In genomic region chr7:39948932-39949928, GRCh38 we compare ENCODE assay signal across 8 cellular contexts. TPM values are rescaled to one million over a fixed set of nuclear protein-coding genes. Genes with fewer than 3 reads are reported as not detected.
DNase-seq lines count a peak whose midpoint lies in the region; ATAC-seq and TF ChIP-seq lines count a peak whose summit lies in the region.

No MANE protein-coding gene starts in this region.

- CTCF ChIA-PET in activated CD4-positive, alpha-beta T cell treated with anti-CD3 and anti-CD28 coated beads, Interleukin-2, amount 10 ng/mL, durations not matched to agents 7 days and 5 days (lab: Charles Lee), result interaction anchor here (0.6 to 2.2 kb wide), 3 partner anchors 10 to 185 kb away, joined by 3 to 9 read pairs (median 3); partner anchors contain the start of genes MPLKIP and SUGCT

- no peaks in the 10 kb centered on the region for H3K27me3 Mint-ChIP-seq in activated CD4-positive, alpha-beta T cell treated with anti-CD3 and anti-CD28 coated beads, Interleukin-2, amount 10 ng/mL, durations not matched to agents 7 days and 5 days

- H3K27ac ChIP-seq in coronary artery (peak overlapping the region; percentile 98 to 99), layer of hippocampus (ENCODE audit: low read depth, low read length) (peak overlapping the region; percentile 96)

- TF ChIP-seq CTCF in coronary artery (IDR thresholded peaks at IDR 0.05), result no peak

- no peaks in the 10 kb centered on the region for H3K27me3 ChIP-seq in layer of hippocampus (ENCODE audit: control insufficient read depth, insufficient read depth, low read length)

- peak overlapping the region; percentile 85 for H3K4me3 ChIP-seq in coronary artery

- peaks cover 2% of the 10 kb centered on the region for H3K9me3 Mint-ChIP-seq in activated CD4-positive, alpha-beta T cell treated with anti-CD3 and anti-CD28 coated beads, Interleukin-2, amount 10 ng/mL, durations not matched to agents 7 days and 5 days

- H3K27ac Mint-ChIP-seq in activated CD4-positive, alpha-beta T cell treated with anti-CD3 and anti-CD28 coated beads, Interleukin-2, amount 10 ng/mL, durations not matched to agents 7 days and 5 days, result peak overlapping the region; percentile 100

- DNase-seq in C1 segment of cervical spinal cord (lab: John Stamatoyannopoulos, UW) (peak; percentile 92 to 100 (median 98)), NCI-H526 treated with DMSO at 0.1 percent for 48 hours (lab: John Stamatoyannopoulos, UW) (peak; percentile 97), coronary artery (ENCODE audit: low spot score) (peak; percentile 99)
- DNase-seq in activated CD4-positive, alpha-beta T cell treated with anti-CD3 and anti-CD28 coated beads, Interleukin-2, amount 10 ng/mL, durations not matched to agents 7 days and 5 days, result peak; percentile 98
- DNase-seq in stimulated activated CD4-positive, alpha-beta T cell treated with anti-CD3 and anti-CD28 coated beads, Interleukin-1b, Interleukin-23, amount 100 ng/mL, for 24 hours (ENCODE audit: low read depth in 4 of 4, low spot score in 1 of 4), result peak; percentile 88 to 98 (median 94)

- POLR2A ChIA-PET in activated CD4-positive, alpha-beta T cell treated with anti-CD3 and anti-CD28 coated beads, Interleukin-2, amount 10 ng/mL, durations not matched to agents 7 days and 5 days (lab: Charles Lee), result no interaction called here

- H3K36me3 Mint-ChIP-seq in activated CD4-positive, alpha-beta T cell treated with anti-CD3 and anti-CD28 coated beads, Interleukin-2, amount 10 ng/mL, durations not matched to agents 7 days and 5 days (ENCODE audit: low read depth), result peaks cover 23% of the 10 kb centered on the region

- ATAC-seq in GM19351 (IDR thresholded peaks at IDR 0.05; ENCODE audit: unreplicated experiment), result peak; percentile 56
- peak; percentile 71 for ATAC-seq in HG03520 (IDR thresholded peaks at IDR 0.05; ENCODE audit: unreplicated experiment)

- H3K4me3 Mint-ChIP-seq in activated CD4-positive, alpha-beta T cell treated with anti-CD3 and anti-CD28 coated beads, Interleukin-2, amount 10 ng/mL, durations not matched to agents 7 days and 5 days, result peak overlapping the region; percentile 92

- peaks cover 38% of the 10 kb centered on the region for H3K4me1 Mint-ChIP-seq in activated CD4-positive, alpha-beta T cell treated with anti-CD3 and anti-CD28 coated beads, Interleukin-2, amount 10 ng/mL, durations not matched to agents 7 days and 5 days

RNA-seq across cellular contexts. Expression of gene CDK13, which starts 0.8 kb away (rescaled TPM):
- 10 to 100 TPM; 49.0 to 68.6 TPM for total RNA-seq in activated CD4-positive, alpha-beta T cell treated with anti-CD3 and anti-CD28 coated beads, Interleukin-2, amount 10 ng/mL, durations not matched to agents 7 days and 5 days

Comparison
In these comparisons a context has a peak if more than half of its experiments do, and no peak if none do; other contexts are left out.
1. Peak in every context shown above with its lines: DNase-seq, ATAC-seq, H3K4me3 ChIP-seq and H3K27ac ChIP-seq.